Comparison of ENCODE assay signal across 20 cellular contexts in genomic region chr15:47872208-47872607, GRCh38.
"Had no signal": no experiment of that assay in that cellular context is flagged by ENCODE, and none has a peak within 500 bp of the region (broad histone marks: within the 10 kb centered on the region; RNA-seq: fewer than 3 reads in every experiment).

No MANE protein-coding gene starts in this region.

- ATAC-seq: activated CD8-positive, alpha-beta T cell treated with anti-CD3 and anti-CD28 coated beads for 36 hours; esophagus mucosa; foreskin keratinocyte; left colon; stimulated activated naive B cell treated with anti-CD40 and anti-IgM and Interleukin-4, amounts not matched to agents 10 μg/mL and 1 μg/mL and 100 μg/mL, for 72 hours; T-cell had no signal

- H3K36me3 Mint-ChIP-seq: activated naive CD8-positive, alpha-beta T cell treated with anti-CD3 and anti-CD28 coated beads, Interleukin-2, amount 10 ng/mL, durations not matched to agents 7 days and 5 days; naive B cell; T-cell had no signal

- H3K27me3 ChIP-seq: foreskin keratinocyte, thyroid gland had no signal

- DNase-seq: activated CD4-positive, alpha-beta T cell treated with anti-CD3 and anti-CD28 coated beads, Interleukin-2, amount 10 ng/mL, durations not matched to agents 24 days and 14 days; activated CD8-positive, alpha-beta T cell treated with anti-CD3 and anti-CD28 coated beads for 36 hours; activated naive CD4-positive, alpha-beta T cell treated with Interleukin-2 at 50 U/mL for 16 hours; activated naive CD8-positive, alpha-beta T cell treated with anti-CD3 and anti-CD28 coated beads, Interleukin-2, amount 10 ng/mL, durations not matched to agents 7 days and 5 days; activated T-cell treated with anti-CD3 and anti-CD28 coated beads, Interleukin-2, amount 50 U/mL, for 1 hour; amygdala; cortex of kidney; effector CD4-positive, alpha-beta T cell; foreskin keratinocyte; hypothalamus; islet precursor cell; left colon; naive B cell; stimulated activated naive B cell treated with anti-CD40 and anti-IgM and Interleukin-4, amounts not matched to agents 10 μg/mL and 1 μg/mL and 100 μg/mL, for 72 hours; T-cell; T-helper 9 cell; thyroid gland had no signal

- H3K27me3 Mint-ChIP-seq: activated CD4-positive, alpha-beta T cell treated with anti-CD3 and anti-CD28 coated beads, Interleukin-2, amount 10 ng/mL, durations not matched to agents 24 days and 14 days; activated naive CD8-positive, alpha-beta T cell treated with anti-CD3 and anti-CD28 coated beads, Interleukin-2, amount 10 ng/mL, durations not matched to agents 7 days and 5 days; central memory CD8-positive, alpha-beta T cell had no signal

- H3K4me3 Mint-ChIP-seq: activated CD4-positive, alpha-beta T cell treated with anti-CD3 and anti-CD28 coated beads, Interleukin-2, amount 10 ng/mL, durations not matched to agents 24 days and 14 days; activated CD8-positive, alpha-beta T cell treated with anti-CD3 and anti-CD28 coated beads for 36 hours; activated naive CD8-positive, alpha-beta T cell treated with anti-CD3 and anti-CD28 coated beads, Interleukin-2, amount 10 ng/mL, durations not matched to agents 7 days and 5 days; central memory CD8-positive, alpha-beta T cell; naive B cell; stimulated activated naive B cell treated with anti-CD40 and anti-IgM and Interleukin-4, amounts not matched to agents 10 μg/mL and 1 μg/mL and 100 μg/mL, for 72 hours; T-cell had no signal

- H3K9me3 ChIP-seq: thyroid gland had no signal

- H3K4me3 ChIP-seq: thyroid gland had no signal

- H3K36me3 ChIP-seq: thyroid gland had no signal

- H3K4me1 Mint-ChIP-seq: activated CD4-positive, alpha-beta T cell treated with anti-CD3 and anti-CD28 coated beads, Interleukin-2, amount 10 ng/mL, durations not matched to agents 24 days and 14 days; activated naive CD8-positive, alpha-beta T cell treated with anti-CD3 and anti-CD28 coated beads, Interleukin-2, amount 10 ng/mL, durations not matched to agents 7 days and 5 days; central memory CD8-positive, alpha-beta T cell; naive B cell; stimulated activated naive B cell treated with anti-CD40 and anti-IgM and Interleukin-4, amounts not matched to agents 10 μg/mL and 1 μg/mL and 100 μg/mL, for 72 hours; T-cell had no signal

- H3K27ac ChIP-seq: foreskin keratinocyte, thyroid gland had no signal

- H3K4me1 ChIP-seq: foreskin keratinocyte, thyroid gland had no signal

- H3K27ac Mint-ChIP-seq: activated CD4-positive, alpha-beta T cell treated with anti-CD3 and anti-CD28 coated beads, Interleukin-2, amount 10 ng/mL, durations not matched to agents 24 days and 14 days; activated CD8-positive, alpha-beta T cell treated with anti-CD3 and anti-CD28 coated beads for 36 hours; activated naive CD8-positive, alpha-beta T cell treated with anti-CD3 and anti-CD28 coated beads, Interleukin-2, amount 10 ng/mL, durations not matched to agents 7 days and 5 days; activated T-helper 2 cell treated with anti-CD3 and anti-CD28 coated beads, Interferon-gamma antibody, Interleukin-2, Interleukin-4, amounts not matched to agents 10 μg/mL and 5 μg/mL and 100 μg/mL, durations not matched to agents 14 hours and 24 hours and 36 hours; naive B cell; stimulated activated naive B cell treated with anti-CD40 and anti-IgM and Interleukin-4, amounts not matched to agents 10 μg/mL and 1 μg/mL and 100 μg/mL, for 72 hours; T-cell had no signal

- H3K9me3 Mint-ChIP-seq: activated T-helper 2 cell treated with anti-CD3 and anti-CD28 coated beads, Interferon-gamma antibody, Interleukin-2, Interleukin-4, amounts not matched to agents 10 μg/mL and 5 μg/mL and 100 μg/mL, durations not matched to agents 14 hours and 24 hours and 36 hours had no signal
